Comparison of ENCODE assay signal across 8 cellular contexts in the genomic region with DNA sequence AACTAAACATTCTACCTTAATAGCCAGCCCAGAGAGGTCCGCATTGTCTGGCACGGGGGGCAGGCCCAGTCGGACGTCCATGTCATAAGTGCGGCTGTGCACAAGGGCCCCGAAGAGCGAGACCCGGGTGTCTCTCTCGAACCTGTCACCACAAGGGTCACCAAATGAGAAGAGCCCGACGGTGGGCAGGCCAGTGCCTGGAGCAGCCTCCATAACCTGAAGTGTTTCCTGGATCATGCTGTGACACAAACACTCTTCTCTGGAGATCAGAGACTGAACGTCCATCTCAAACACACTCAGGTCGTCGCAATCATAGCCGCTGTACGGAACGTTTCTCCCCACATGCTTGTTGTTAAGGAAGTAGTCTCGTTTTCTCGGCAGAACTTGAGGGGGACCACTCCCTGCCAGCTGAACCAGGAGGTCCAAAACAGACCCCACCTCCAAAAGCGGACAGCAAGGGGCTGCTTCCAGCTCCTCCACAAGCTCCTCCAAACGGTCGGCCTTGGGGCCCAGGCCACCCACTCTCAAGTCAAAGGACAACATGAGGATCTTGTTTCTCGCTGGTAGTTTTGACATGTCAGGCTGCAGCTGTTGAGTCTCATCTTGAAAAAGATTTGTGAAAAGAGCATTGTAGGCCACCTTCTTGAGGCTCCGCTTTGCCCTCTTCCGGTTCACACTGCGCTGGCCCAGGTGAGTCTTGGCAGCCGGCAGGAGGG. TPM values are rescaled to one million over a fixed set of nuclear protein-coding genes. Genes with fewer than 3 reads are reported as not detected.
A peak's percentile ranks its signal among the peaks of the same experiment; 100 is the strongest.
DNase-seq lines count a peak whose midpoint lies in the region; ATAC-seq and TF ChIP-seq lines count a peak whose summit lies in the region.

No MANE protein-coding gene starts in this region.

- peak overlapping the region; percentile 94 for H3K27ac Mint-ChIP-seq in dendritic cell treated with granulocyte-macrophage colony-stimulating factor and Interleukin-4, amounts not matched to agents 40 ng/mL and 50 ng/mL, for 4 days
- peak overlapping the region; percentile 96 to 98 for H3K27ac Mint-ChIP-seq in natural killer cell

- H3K36me3 ChIP-seq in ES-I3 (ENCODE audit: insufficient read depth, low read length) = 0 out of 2 replicates have a peak, but pooled peaks cover 4% of the 10 kb centered on the region
- peaks cover 41% of the 10 kb centered on the region for H3K36me3 ChIP-seq in MG63

- TF ChIP-seq CTCF in natural killer cell (IDR thresholded peaks at IDR 0.05) = no peak

- DNase-seq in MG63 (no peak), natural killer cell (no peak), DMS114 treated with DMSO at 0.1 percent for 48 hours (lab: John Stamatoyannopoulos, UW; ENCODE audit: unreplicated experiment) (no peak)

- H3K9me3 ChIP-seq in ES-I3 (ENCODE audit: control insufficient read depth, insufficient read depth, low read length) (no peaks in the 10 kb centered on the region), MG63 (no peaks in the 10 kb centered on the region)

- no peaks in the 10 kb centered on the region for H3K27me3 ChIP-seq in MG63

- intact Hi-C loops in dendritic cell treated with granulocyte-macrophage colony-stimulating factor and Interleukin-4, amounts not matched to agents 40 ng/mL and 50 ng/mL, for 4 days (cut with micrococcal nuclease) = loop anchor here (2.0 to 5.0 kb wide), 2 partner anchors 99 to 253 kb away; partner anchors contain the start of gene PPP6R2
- intact Hi-C loops in natural killer cell (cut with micrococcal nuclease) = no loop called here

- ATAC-seq in natural killer cell (no peak), GM18873 (IDR thresholded peaks at IDR 0.05; ENCODE audit: low FRiP score, unreplicated experiment) (no peak), HG02642 (IDR thresholded peaks at IDR 0.05; ENCODE audit: poor library complexity, unreplicated experiment) (no peak), GM21576 (IDR thresholded peaks at IDR 0.05; ENCODE audit: unreplicated experiment) (no peak)

- H3K36me3 Mint-ChIP-seq in dendritic cell treated with granulocyte-macrophage colony-stimulating factor and Interleukin-4, amounts not matched to agents 40 ng/mL and 50 ng/mL, for 4 days (ENCODE audit: low read depth) = peaks cover 63% of the 10 kb centered on the region
- H3K36me3 Mint-ChIP-seq in natural killer cell = no peaks in the 10 kb centered on the region

- H3K9me3 Mint-ChIP-seq in dendritic cell treated with granulocyte-macrophage colony-stimulating factor and Interleukin-4, amounts not matched to agents 40 ng/mL and 50 ng/mL, for 4 days = no peaks in the 10 kb centered on the region
- H3K9me3 Mint-ChIP-seq in natural killer cell = no peaks in the 10 kb centered on the region

- H3K9ac ChIP-seq in ES-I3 (ENCODE audit: low read depth, low read length) = peak overlapping the region; percentile 100

- H3K4me1 ChIP-seq in ES-I3 (ENCODE audit: insufficient read depth, low read length) = no peaks in the 10 kb centered on the region

- H3K4me1 Mint-ChIP-seq in dendritic cell treated with granulocyte-macrophage colony-stimulating factor and Interleukin-4, amounts not matched to agents 40 ng/mL and 50 ng/mL, for 4 days (ENCODE audit: low read depth) = peaks cover 61% of the 10 kb centered on the region
- peaks cover 23 to 33% of the 10 kb centered on the region in 2 donors for H3K4me1 Mint-ChIP-seq in natural killer cell

- peak overlapping the region; percentile 85 for H3K4me3 ChIP-seq in MG63

- H3K27me3 Mint-ChIP-seq in dendritic cell treated with granulocyte-macrophage colony-stimulating factor and Interleukin-4, amounts not matched to agents 40 ng/mL and 50 ng/mL, for 4 days = no peaks in the 10 kb centered on the region
- H3K27me3 Mint-ChIP-seq in natural killer cell (ENCODE audit: low read depth in 2 of 2) = no peaks in the 10 kb centered on the region

- peak overlapping the region; percentile 97 for H3K4me3 Mint-ChIP-seq in dendritic cell treated with granulocyte-macrophage colony-stimulating factor and Interleukin-4, amounts not matched to agents 40 ng/mL and 50 ng/mL, for 4 days
- H3K4me3 Mint-ChIP-seq in natural killer cell = peak overlapping the region; percentile 99

RNA-seq across cellular contexts. Expression of gene TUBGCP6, which starts 1.0 kb away (rescaled TPM):
- 11.8 and 17.2 TPM in 2 replicates for total RNA-seq in MG63 (2014; rRNA removed; shearing (Covaris generic); ENCODE audit: low replicate concordance)
- total RNA-seq in natural killer cell = 100 to 1,000 TPM; 105 to 126 (median 118) TPM

RNA-seq across cellular contexts. Expression of gene HDAC10, which starts 7.2 kb away (rescaled TPM):
- 8.5 and 21.5 TPM in 2 replicates for total RNA-seq in MG63 (2014; rRNA removed; shearing (Covaris generic); ENCODE audit: low replicate concordance)
- total RNA-seq in natural killer cell = 100 to 1,000 TPM; 112 to 131 (median 123) TPM

RNA-seq across cellular contexts. Expression of gene MAPK12, which starts 17.6 kb away (rescaled TPM):
- total RNA-seq in MG63 (2014; rRNA removed; shearing (Covaris generic); ENCODE audit: low replicate concordance) = 54.4 and 58.0 TPM in 2 replicates
- total RNA-seq in natural killer cell = 1 to 10 TPM; 2.2 to 2.5 (median 2.4) TPM

RNA-seq across cellular contexts. Expression of gene MAPK11, which starts 26.3 kb away (rescaled TPM):
- total RNA-seq in MG63 (2014; rRNA removed; shearing (Covaris generic); ENCODE audit: low replicate concordance) = 15.0 and 27.8 TPM in 2 replicates
- 1 to 10 TPM; 2.2 to 3.1 (median 2.2) TPM for total RNA-seq in natural killer cell

RNA-seq across cellular contexts. Expression of gene SELENOO, which starts 43.1 kb away (rescaled TPM):
- 6.5 and 13.8 TPM in 2 replicates for total RNA-seq in MG63 (2014; rRNA removed; shearing (Covaris generic); ENCODE audit: low replicate concordance)
- 10 to 100 TPM; 37.3 to 45.2 (median 37.6) TPM for total RNA-seq in natural killer cell

Comparison
In these comparisons a context has a peak if more than half of its experiments do, and no peak if none do; other contexts are left out.
1. RNA of gene MAPK12, which starts 17.6 kb away (total RNA-seq): 54.4 to 58.0 TPM in MG63; 2.2 to 2.5 TPM in natural killer cell; every median in the first group is over 10 times any median in the second.